ENCODE assay signal across 19 cellular contexts in the genomic region with DNA sequence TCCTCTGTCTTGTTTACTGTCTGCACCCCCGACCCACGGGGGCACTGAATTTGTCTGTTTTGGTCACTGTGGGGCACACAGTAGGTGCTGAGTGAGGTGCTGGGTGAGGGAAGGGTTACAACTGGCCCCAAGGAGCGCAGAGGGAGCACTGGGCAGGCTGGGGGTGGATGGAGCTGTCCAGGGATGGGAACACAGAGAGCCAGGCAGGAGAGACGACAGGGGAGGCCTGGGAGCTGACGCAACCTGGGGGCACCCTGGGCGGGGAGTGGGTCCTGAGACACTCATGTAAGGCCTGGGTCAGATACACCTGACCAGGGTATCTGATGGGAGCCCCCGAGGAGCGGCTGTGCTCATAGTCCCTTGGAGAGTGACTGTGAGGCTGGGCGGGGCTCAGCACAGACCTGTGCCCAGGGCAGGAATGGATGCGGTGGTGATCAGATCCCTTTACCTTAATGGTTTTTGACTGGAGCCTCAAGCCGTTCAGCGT. TPM values are rescaled to one million over a fixed set of nuclear protein-coding genes. Genes with fewer than 3 reads are reported as not detected.
"Had no signal": no experiment of that assay in that cellular context is flagged by ENCODE, and none has a peak within 500 bp of the region (broad histone marks: within the 10 kb centered on the region; RNA-seq: fewer than 3 reads in every experiment).

No MANE protein-coding gene starts in this region.

- H3K4me1 Mint-ChIP-seq: activated naive CD8-positive, alpha-beta T cell treated with anti-CD3 and anti-CD28 coated beads, Interleukin-2, amount 50 U/mL, for 24 hours had no signal

- H3K27me3 ChIP-seq: heart right ventricle, right lobe of liver, tibial artery had no signal

- H3K27me3 Mint-ChIP-seq: activated CD4-positive, alpha-beta memory T cell treated with anti-CD3 and anti-CD28 coated beads for 36 hours; activated naive CD8-positive, alpha-beta T cell treated with anti-CD3 and anti-CD28 coated beads, Interleukin-2, amount 50 U/mL, for 24 hours had no signal

- H3K4me3 Mint-ChIP-seq: activated CD4-positive, alpha-beta memory T cell treated with anti-CD3 and anti-CD28 coated beads for 36 hours; activated naive CD8-positive, alpha-beta T cell treated with anti-CD3 and anti-CD28 coated beads, Interleukin-2, amount 50 U/mL, for 24 hours; nephron had no signal

- H3K4me3 ChIP-seq: heart right ventricle, right lobe of liver, tibial artery had no signal

- H3K27ac Mint-ChIP-seq: activated CD4-positive, alpha-beta memory T cell treated with anti-CD3 and anti-CD28 coated beads for 36 hours; activated naive CD8-positive, alpha-beta T cell treated with anti-CD3 and anti-CD28 coated beads, Interleukin-2, amount 50 U/mL, for 24 hours had no signal

- DNase-seq: activated CD4-positive, alpha-beta memory T cell treated with anti-CD3 and anti-CD28 coated beads for 36 hours; activated CD4-positive, alpha-beta T cell treated with anti-CD3 and anti-CD28 coated beads for 4 hours; activated CD4-positive, CD25-positive, alpha-beta regulatory T cell; activated naive CD4-positive, alpha-beta T cell treated with anti-CD3 and anti-CD28 coated beads, Interleukin-2, amount 50 U/mL, for 16 hours; activated naive CD8-positive, alpha-beta T cell treated with anti-CD3 and anti-CD28 coated beads, Interleukin-2, amount 50 U/mL, for 24 hours; activated T-cell treated with anti-CD3 and anti-CD28 coated beads, Interleukin-2, amount 50 U/mL, for 48 hours; cortex of kidney; heart right ventricle; islet precursor cell; mesenchymal stem cell; nucleus accumbens; stimulated activated CD4-positive, alpha-beta T cell treated with anti-CD3 and anti-CD28 coated beads, Interleukin-15, amount 100 ng/mL, for 24 hours; stimulated activated naive CD4-positive, alpha-beta T cell treated with Interleukin-2 at 50 U/mL for 16 hours; substantia nigra; tibial artery had no signal

- H3K9me3 ChIP-seq: heart right ventricle, right lobe of liver, tibial artery had no signal

- H3K27ac ChIP-seq: right lobe of liver, tibial artery had no signal

- H3K9me3 Mint-ChIP-seq: activated CD4-positive, alpha-beta memory T cell treated with anti-CD3 and anti-CD28 coated beads for 36 hours; activated naive CD8-positive, alpha-beta T cell treated with anti-CD3 and anti-CD28 coated beads, Interleukin-2, amount 50 U/mL, for 24 hours; nephron had no signal

RNA-seq across cellular contexts. Expression of gene CTXN1, which starts 54.7 kb away (rescaled TPM):
- total RNA-seq: mononuclear cell; T-helper 1 cell treated with Interleukin-12 subunit alpha and Interleukin-12 subunit beta and Interleukin-4 antibody, amounts not matched to agents 30 ng/mL and 1 ng/mL, for 36 hours had no signal
